ENCODE assay signal across 1 cellular context in the genomic region with DNA sequence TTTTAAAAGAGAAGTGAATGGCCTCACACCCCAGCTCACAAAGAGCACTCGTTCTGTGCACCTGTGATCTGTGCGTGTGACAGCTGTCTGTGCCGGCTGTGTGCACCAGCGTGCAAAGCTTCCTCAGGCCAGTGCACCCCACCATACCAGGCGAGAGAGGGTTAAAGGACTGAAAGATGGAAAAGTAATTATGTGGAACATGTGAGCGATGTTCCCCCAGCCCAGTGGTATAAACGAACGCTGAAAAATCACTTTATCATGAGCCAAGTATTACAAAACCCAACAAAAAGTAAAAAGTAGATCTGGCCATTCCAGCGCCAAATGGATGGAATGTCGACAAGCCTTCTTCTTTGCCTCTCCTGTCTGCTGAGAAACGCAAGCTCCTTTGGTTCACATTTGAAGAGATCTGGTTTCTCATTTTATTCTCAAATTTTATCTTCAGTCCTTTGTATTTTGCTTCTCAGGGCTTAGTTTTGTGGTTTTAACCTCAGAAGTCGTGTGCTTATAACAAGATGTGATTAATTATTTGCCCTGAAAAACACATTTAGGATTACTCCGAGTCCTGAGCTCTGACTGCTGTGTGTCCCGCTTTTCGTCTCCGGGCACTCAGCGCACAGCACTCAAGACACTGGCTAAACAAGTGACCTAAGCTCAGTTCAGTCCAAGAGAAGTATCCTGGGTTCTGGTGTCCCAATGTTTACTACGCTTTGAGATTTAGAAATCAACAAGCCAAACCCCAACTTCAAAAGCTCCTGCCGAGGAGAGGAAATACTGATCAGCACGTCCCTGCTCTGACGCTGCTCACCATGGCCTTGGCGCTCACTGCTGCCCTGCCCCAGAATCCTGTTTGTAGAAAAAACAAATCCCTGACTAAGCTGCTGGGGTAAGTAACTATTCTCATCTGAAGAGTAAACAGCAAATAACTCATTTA.
TF ChIP-seq lines count a peak whose summit lies in the region.

No MANE protein-coding gene starts in this region.

TF ChIP-seq in HepG2, 621 proteins besides CTCF, POLR2A, EP300 and RAD21 (continued from another document and continues in another):
- TF ChIP-seq, protein P1, sequence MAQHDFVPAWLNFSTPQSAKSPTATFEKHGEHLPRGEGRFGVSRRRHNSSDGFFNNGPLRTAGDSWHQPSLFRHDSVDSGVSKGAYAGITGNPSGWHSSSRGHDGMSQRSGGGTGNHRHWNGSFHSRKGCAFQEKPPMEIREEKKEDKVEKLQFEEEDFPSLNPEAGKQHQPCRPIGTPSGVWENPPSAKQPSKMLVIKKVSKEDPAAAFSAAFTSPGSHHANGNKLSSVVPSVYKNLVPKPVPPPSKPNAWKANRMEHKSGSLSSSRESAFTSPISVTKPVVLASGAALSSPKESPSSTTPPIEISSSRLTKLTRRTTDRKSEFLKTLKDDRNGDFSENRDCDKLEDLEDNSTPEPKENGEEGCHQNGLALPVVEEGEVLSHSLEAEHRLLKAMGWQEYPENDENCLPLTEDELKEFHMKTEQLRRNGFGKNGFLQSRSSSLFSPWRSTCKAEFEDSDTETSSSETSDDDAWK (CRISPR knock-in tag; IDR thresholded peaks at IDR 0.05): no peak
- TF ChIP-seq ATF7 (IDR thresholded peaks at IDR 0.05): no peak
- 0 out of 2 replicates have a peak, but pooled peaks have one; percentile 27 for TF ChIP-seq ATF7 (CRISPR knock-in tag; IDR thresholded peaks at IDR 0.05)
- no peak for TF ChIP-seq ZC3H13 (CRISPR knock-in tag; IDR thresholded peaks at IDR 0.05)
- no peak for TF ChIP-seq ZNF33B (CRISPR knock-in tag; IDR thresholded peaks at IDR 0.05)
- no peak for TF ChIP-seq MED8 (CRISPR knock-in tag; IDR thresholded peaks at IDR 0.05; ENCODE audit: insufficient replicate concordance)
- TF ChIP-seq ZNF883 (CRISPR knock-in tag; IDR thresholded peaks at IDR 0.05; ENCODE audit: not compliant biosample characterization): no peak
- no peak for TF ChIP-seq RBM39 (IDR thresholded peaks at IDR 0.05; ENCODE audit: low read depth, low read length, poor library complexity, severe bottlenecking)
- no peak for TF ChIP-seq ZKSCAN5 (CRISPR knock-in tag; IDR thresholded peaks at IDR 0.05)
- TF ChIP-seq, protein P2, sequence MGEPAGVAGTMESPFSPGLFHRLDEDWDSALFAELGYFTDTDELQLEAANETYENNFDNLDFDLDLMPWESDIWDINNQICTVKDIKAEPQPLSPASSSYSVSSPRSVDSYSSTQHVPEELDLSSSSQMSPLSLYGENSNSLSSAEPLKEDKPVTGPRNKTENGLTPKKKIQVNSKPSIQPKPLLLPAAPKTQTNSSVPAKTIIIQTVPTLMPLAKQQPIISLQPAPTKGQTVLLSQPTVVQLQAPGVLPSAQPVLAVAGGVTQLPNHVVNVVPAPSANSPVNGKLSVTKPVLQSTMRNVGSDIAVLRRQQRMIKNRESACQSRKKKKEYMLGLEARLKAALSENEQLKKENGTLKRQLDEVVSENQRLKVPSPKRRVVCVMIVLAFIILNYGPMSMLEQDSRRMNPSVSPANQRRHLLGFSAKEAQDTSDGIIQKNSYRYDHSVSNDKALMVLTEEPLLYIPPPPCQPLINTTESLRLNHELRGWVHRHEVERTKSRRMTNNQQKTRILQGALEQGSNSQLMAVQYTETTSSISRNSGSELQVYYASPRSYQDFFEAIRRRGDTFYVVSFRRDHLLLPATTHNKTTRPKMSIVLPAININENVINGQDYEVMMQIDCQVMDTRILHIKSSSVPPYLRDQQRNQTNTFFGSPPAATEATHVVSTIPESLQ (CRISPR knock-in tag; conservative IDR thresholded peaks at IDR 0.05): no peak
- no peak for TF ChIP-seq KLF9 (CRISPR knock-in tag; IDR thresholded peaks at IDR 0.05; ENCODE audit: low read depth)
- TF ChIP-seq NFIB (CRISPR knock-in tag; IDR thresholded peaks at IDR 0.05; ENCODE audit: borderline replicate concordance): no peak
- no peak for TF ChIP-seq PAF1 (CRISPR knock-in tag; IDR thresholded peaks at IDR 0.05)
- TF ChIP-seq MIXL1 (CRISPR knock-in tag; IDR thresholded peaks at IDR 0.05): peak; percentile 79
- no peak for TF ChIP-seq ZSCAN12 (CRISPR knock-in tag; IDR thresholded peaks at IDR 0.05)
- TF ChIP-seq, protein P3, sequence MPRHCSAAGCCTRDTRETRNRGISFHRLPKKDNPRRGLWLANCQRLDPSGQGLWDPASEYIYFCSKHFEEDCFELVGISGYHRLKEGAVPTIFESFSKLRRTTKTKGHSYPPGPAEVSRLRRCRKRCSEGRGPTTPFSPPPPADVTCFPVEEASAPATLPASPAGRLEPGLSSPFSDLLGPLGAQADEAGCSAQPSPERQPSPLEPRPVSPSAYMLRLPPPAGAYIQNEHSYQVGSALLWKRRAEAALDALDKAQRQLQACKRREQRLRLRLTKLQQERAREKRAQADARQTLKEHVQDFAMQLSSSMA (CRISPR knock-in tag; IDR thresholded peaks at IDR 0.05): no peak
- TF ChIP-seq NCOA5 (CRISPR knock-in tag; IDR thresholded peaks at IDR 0.05): no peak
- TF ChIP-seq DMAP1 (CRISPR knock-in tag; IDR thresholded peaks at IDR 0.05): no peak
- TF ChIP-seq CC2D1A (CRISPR knock-in tag; IDR thresholded peaks at IDR 0.05): no peak
- TF ChIP-seq PHF5A (CRISPR knock-in tag; IDR thresholded peaks at IDR 0.05; ENCODE audit: low read depth, unreplicated experiment): peak; percentile 45
- no peak for TF ChIP-seq ZZZ3 (CRISPR knock-in tag; IDR thresholded peaks at IDR 0.05; ENCODE audit: borderline replicate concordance)
- TF ChIP-seq, protein P4, sequence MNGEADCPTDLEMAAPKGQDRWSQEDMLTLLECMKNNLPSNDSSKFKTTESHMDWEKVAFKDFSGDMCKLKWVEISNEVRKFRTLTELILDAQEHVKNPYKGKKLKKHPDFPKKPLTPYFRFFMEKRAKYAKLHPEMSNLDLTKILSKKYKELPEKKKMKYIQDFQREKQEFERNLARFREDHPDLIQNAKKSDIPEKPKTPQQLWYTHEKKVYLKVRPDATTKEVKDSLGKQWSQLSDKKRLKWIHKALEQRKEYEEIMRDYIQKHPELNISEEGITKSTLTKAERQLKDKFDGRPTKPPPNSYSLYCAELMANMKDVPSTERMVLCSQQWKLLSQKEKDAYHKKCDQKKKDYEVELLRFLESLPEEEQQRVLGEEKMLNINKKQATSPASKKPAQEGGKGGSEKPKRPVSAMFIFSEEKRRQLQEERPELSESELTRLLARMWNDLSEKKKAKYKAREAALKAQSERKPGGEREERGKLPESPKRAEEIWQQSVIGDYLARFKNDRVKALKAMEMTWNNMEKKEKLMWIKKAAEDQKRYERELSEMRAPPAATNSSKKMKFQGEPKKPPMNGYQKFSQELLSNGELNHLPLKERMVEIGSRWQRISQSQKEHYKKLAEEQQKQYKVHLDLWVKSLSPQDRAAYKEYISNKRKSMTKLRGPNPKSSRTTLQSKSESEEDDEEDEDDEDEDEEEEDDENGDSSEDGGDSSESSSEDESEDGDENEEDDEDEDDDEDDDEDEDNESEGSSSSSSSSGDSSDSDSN (CRISPR knock-in tag; IDR thresholded peaks at IDR 0.05): no peak
- peak; percentile 34; the same call in 1 of the 2 replicates for TF ChIP-seq ZMYM3 (CRISPR knock-in tag; IDR thresholded peaks at IDR 0.05)
- no peak for TF ChIP-seq ZNF124 (CRISPR knock-in tag; IDR thresholded peaks at IDR 0.05)
- TF ChIP-seq BRCA1 (CRISPR knock-in tag; IDR thresholded peaks at IDR 0.05): 0 out of 2 replicates have a peak, but pooled peaks have one; percentile 21
- TF ChIP-seq, protein P5, sequence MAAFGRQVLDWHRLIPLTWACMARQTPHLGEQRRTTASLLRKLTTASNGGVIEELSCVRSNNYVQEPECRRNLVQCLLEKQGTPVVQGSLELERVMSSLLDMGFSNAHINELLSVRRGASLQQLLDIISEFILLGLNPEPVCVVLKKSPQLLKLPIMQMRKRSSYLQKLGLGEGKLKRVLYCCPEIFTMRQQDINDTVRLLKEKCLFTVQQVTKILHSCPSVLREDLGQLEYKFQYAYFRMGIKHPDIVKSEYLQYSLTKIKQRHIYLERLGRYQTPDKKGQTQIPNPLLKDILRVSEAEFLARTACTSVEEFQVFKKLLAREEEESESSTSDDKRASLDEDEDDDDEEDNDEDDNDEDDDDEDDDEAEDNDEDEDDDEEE (CRISPR knock-in tag; IDR thresholded peaks at IDR 0.05): no peak
- TF ChIP-seq PLRG1 (conservative IDR thresholded peaks at IDR 0.05): no peak
- TF ChIP-seq, protein P6, sequence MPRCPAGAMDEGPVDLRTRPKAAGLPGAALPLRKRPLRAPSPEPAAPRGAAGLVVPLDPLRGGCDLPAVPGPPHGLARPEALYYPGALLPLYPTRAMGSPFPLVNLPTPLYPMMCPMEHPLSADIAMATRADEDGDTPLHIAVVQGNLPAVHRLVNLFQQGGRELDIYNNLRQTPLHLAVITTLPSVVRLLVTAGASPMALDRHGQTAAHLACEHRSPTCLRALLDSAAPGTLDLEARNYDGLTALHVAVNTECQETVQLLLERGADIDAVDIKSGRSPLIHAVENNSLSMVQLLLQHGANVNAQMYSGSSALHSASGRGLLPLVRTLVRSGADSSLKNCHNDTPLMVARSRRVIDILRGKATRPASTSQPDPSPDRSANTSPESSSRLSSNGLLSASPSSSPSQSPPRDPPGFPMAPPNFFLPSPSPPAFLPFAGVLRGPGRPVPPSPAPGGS (CRISPR knock-in tag; IDR thresholded peaks at IDR 0.05): no peak
- TF ChIP-seq, protein P7, sequence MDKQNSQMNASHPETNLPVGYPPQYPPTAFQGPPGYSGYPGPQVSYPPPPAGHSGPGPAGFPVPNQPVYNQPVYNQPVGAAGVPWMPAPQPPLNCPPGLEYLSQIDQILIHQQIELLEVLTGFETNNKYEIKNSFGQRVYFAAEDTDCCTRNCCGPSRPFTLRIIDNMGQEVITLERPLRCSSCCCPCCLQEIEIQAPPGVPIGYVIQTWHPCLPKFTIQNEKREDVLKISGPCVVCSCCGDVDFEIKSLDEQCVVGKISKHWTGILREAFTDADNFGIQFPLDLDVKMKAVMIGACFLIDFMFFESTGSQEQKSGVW (CRISPR knock-in tag; IDR thresholded peaks at IDR 0.05; ENCODE audit: borderline replicate concordance): no peak
- TF ChIP-seq, protein P8, sequence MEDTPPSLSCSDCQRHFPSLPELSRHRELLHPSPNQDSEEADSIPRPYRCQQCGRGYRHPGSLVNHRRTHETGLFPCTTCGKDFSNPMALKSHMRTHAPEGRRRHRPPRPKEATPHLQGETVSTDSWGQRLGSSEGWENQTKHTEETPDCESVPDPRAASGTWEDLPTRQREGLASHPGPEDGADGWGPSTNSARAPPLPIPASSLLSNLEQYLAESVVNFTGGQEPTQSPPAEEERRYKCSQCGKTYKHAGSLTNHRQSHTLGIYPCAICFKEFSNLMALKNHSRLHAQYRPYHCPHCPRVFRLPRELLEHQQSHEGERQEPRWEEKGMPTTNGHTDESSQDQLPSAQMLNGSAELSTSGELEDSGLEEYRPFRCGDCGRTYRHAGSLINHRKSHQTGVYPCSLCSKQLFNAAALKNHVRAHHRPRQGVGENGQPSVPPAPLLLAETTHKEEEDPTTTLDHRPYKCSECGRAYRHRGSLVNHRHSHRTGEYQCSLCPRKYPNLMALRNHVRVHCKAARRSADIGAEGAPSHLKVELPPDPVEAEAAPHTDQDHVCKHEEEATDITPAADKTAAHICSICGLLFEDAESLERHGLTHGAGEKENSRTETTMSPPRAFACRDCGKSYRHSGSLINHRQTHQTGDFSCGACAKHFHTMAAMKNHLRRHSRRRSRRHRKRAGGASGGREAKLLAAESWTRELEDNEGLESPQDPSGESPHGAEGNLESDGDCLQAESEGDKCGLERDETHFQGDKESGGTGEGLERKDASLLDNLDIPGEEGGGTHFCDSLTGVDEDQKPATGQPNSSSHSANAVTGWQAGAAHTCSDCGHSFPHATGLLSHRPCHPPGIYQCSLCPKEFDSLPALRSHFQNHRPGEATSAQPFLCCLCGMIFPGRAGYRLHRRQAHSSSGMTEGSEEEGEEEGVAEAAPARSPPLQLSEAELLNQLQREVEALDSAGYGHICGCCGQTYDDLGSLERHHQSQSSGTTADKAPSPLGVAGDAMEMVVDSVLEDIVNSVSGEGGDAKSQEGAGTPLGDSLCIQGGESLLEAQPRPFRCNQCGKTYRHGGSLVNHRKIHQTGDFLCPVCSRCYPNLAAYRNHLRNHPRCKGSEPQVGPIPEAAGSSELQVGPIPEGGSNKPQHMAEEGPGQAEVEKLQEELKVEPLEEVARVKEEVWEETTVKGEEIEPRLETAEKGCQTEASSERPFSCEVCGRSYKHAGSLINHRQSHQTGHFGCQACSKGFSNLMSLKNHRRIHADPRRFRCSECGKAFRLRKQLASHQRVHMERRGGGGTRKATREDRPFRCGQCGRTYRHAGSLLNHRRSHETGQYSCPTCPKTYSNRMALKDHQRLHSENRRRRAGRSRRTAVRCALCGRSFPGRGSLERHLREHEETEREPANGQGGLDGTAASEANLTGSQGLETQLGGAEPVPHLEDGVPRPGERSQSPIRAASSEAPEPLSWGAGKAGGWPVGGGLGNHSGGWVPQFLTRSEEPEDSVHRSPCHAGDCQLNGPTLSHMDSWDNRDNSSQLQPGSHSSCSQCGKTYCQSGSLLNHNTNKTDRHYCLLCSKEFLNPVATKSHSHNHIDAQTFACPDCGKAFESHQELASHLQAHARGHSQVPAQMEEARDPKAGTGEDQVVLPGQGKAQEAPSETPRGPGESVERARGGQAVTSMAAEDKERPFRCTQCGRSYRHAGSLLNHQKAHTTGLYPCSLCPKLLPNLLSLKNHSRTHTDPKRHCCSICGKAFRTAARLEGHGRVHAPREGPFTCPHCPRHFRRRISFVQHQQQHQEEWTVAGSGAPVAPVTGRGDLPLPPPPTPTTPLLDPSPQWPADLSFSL (CRISPR knock-in tag; IDR thresholded peaks at IDR 0.05): no peak
- TF ChIP-seq ZNF569 (CRISPR knock-in tag; IDR thresholded peaks at IDR 0.05; ENCODE audit: borderline replicate concordance): no peak
- TF ChIP-seq, protein P9, sequence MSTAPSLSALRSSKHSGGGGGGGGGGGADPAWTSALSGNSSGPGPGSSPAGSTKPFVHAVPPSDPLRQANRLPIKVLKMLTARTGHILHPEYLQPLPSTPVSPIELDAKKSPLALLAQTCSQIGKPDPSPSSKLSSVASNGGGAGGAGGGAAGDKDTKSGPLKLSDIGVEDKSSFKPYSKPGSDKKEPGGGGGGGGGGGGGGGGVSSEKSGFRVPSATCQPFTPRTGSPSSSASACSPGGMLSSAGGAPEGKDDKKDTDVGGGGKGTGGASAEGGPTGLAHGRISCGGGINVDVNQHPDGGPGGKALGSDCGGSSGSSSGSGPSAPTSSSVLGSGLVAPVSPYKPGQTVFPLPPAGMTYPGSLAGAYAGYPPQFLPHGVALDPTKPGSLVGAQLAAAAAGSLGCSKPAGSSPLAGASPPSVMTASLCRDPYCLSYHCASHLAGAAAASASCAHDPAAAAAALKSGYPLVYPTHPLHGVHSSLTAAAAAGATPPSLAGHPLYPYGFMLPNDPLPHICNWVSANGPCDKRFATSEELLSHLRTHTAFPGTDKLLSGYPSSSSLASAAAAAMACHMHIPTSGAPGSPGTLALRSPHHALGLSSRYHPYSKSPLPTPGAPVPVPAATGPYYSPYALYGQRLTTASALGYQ (CRISPR knock-in tag; IDR thresholded peaks at IDR 0.05): peak; percentile 73; the same call in 1 of the 2 replicates
- peak; percentile 27; the same call in 1 of the 2 replicates for TF ChIP-seq ZFX (CRISPR knock-in tag; IDR thresholded peaks at IDR 0.05; ENCODE audit: low read depth)
